ENCODE assay signal across 18 cellular contexts in genomic region chr7:115352375-115352774, GRCh38.
DNase-seq lines count a peak whose midpoint lies in the region; ATAC-seq and TF ChIP-seq lines count a peak whose summit lies in the region.
"Had no signal": no experiment of that assay in that cellular context is flagged by ENCODE, and none has a peak within 500 bp of the region (broad histone marks: within the 10 kb centered on the region; RNA-seq: fewer than 3 reads in every experiment).

No MANE protein-coding gene starts in this region.

- CTCF ChIA-PET in BJ (lab: Yijun Ruan, JAX), result interaction anchor here (0.7 to 0.8 kb wide), 2 partner anchors 487 kb away, joined by 3 to 4 read pairs; no protein-coding TSS in a partner anchor

- POLR2A ChIA-PET in BJ (lab: Charles Lee), result no interaction called here

- H3K27ac Mint-ChIP-seq in chondrocyte (ENCODE audit: unreplicated experiment), result no peak overlapping the region
- H3K27ac Mint-ChIP-seq: brain; CD4-positive, alpha-beta T cell; naive thymus-derived CD4-positive, alpha-beta T cell had no signal

- no peak overlapping the region for H3K4me3 Mint-ChIP-seq in chondrocyte (ENCODE audit: unreplicated experiment)
- H3K4me3 Mint-ChIP-seq: brain; CD4-positive, alpha-beta T cell; naive thymus-derived CD4-positive, alpha-beta T cell had no signal

- TF ChIP-seq CTCF in BJ (IDR thresholded peaks at IDR 0.05; ENCODE audit: insufficient read depth, low read depth, low read length) (peak; percentile 51), chondrocyte (IDR thresholded peaks at IDR 0.05) (peak; percentile 17)

- no peaks in the 10 kb centered on the region for H3K27me3 ChIP-seq in BJ (ENCODE audit: control insufficient read depth, insufficient read depth, low read length)
- H3K27me3 ChIP-seq: heart left ventricle, SJCRH30 had no signal

- DNase-seq in BJ (ENCODE audit: low read depth), result peak; percentile 83
- peak; percentile 42 for DNase-seq in NCI-H69 (lab: John Stamatoyannopoulos, UW)
- no peak for DNase-seq in chondrocyte (ENCODE audit: low spot score)
- peak; percentile 33 for DNase-seq in myocyte (ENCODE audit: low read depth)
- no peak for DNase-seq in activated T-cell treated with anti-CD3 and anti-CD28 coated beads for 4 hours
- DNase-seq in GM19238 (ENCODE audit: insufficient read length, low spot score), result no peak
- no peak for DNase-seq in G401 (ENCODE audit: low spot score)
- DNase-seq: activated effector memory CD4-positive, alpha-beta T cell treated with Interleukin-2 at 50 U/mL for 16 hours; CD4-positive, alpha-beta T cell; GOT3; heart left ventricle; left cardiac atrium; naive thymus-derived CD4-positive, alpha-beta T cell; NCI-H1930; SJCRH30; stimulated activated CD4-positive, alpha-beta T cell treated with anti-CD3 and anti-CD28 coated beads, Interleukin-4, amount 100 ng/mL, for 24 hours had no signal

- no peak for ATAC-seq in HG03159 (IDR thresholded peaks at IDR 0.05; ENCODE audit: unreplicated experiment)
- ATAC-seq: heart left ventricle; left cardiac atrium; naive thymus-derived CD4-positive, alpha-beta T cell had no signal

- H3K27me3 Mint-ChIP-seq in chondrocyte (ENCODE audit: low read depth), result no peaks in the 10 kb centered on the region
- H3K27me3 Mint-ChIP-seq: brain; CD4-positive, alpha-beta T cell had no signal

- in situ Hi-C loops in G401 (cut with HindIII; ENCODE audit: low sequenced_read_pairs), result no loop called here

- no peaks in the 10 kb centered on the region for H3K4me1 Mint-ChIP-seq in chondrocyte (ENCODE audit: low read depth)
- H3K4me1 Mint-ChIP-seq: brain; naive thymus-derived CD4-positive, alpha-beta T cell had no signal

- H3K36me3 ChIP-seq in BJ (ENCODE audit: control insufficient read depth, insufficient read depth, low read length), result no peaks in the 10 kb centered on the region
- H3K36me3 ChIP-seq: heart left ventricle, SJCRH30 had no signal

- H3K36me3 Mint-ChIP-seq in chondrocyte (ENCODE audit: low read depth), result no peaks in the 10 kb centered on the region
- H3K36me3 Mint-ChIP-seq: brain; naive thymus-derived CD4-positive, alpha-beta T cell had no signal

- no peaks in the 10 kb centered on the region for H3K9me3 Mint-ChIP-seq in chondrocyte (ENCODE audit: low read depth)
- H3K9me3 Mint-ChIP-seq: brain; CD4-positive, alpha-beta T cell had no signal

- no peak overlapping the region for H3K4me3 ChIP-seq in BJ (ENCODE audit: low read depth, low read length)
- H3K4me3 ChIP-seq: heart left ventricle, SJCRH30 had no signal

Comparison
In these comparisons a context has a peak if more than half of its experiments do, and no peak if none do; other contexts are left out.
1. DNase-seq: peak in BJ (single experiment), NCI-H69 (single experiment) and myocyte (single experiment); none in chondrocyte (single experiment), activated T-cell treated with anti-CD3 and anti-CD28 coated beads for 4 hours (single experiment), GM19238 (single experiment) and G401 (single experiment).